Comparison of ENCODE assay signal across 26 cellular contexts in genomic region chr12:520119-520518, GRCh38.
"Had no signal": no experiment of that assay in that cellular context is flagged by ENCODE, and none has a peak within 500 bp of the region (broad histone marks: within the 10 kb centered on the region; RNA-seq: fewer than 3 reads in every experiment).

No MANE protein-coding gene starts in this region.

- H3K4me3 Mint-ChIP-seq: naive thymus-derived CD4-positive, alpha-beta T cell; nephron; stimulated activated effector memory CD8-positive, alpha-beta T cell treated with anti-CD3 and anti-CD28 coated beads, Interleukin-12 subunit alpha, Interleukin-12 subunit beta, amount 100 ng/mL, for 72 hours; stimulated activated naive B cell treated with anti-CD40 and anti-IgM and Interleukin-4, amounts not matched to agents 10 μg/mL and 1 μg/mL and 100 μg/mL, for 72 hours; stimulated activated naive CD8-positive, alpha-beta T cell treated with anti-CD3 and anti-CD28 coated beads, Interleukin-15, Interleukin-2, amounts not matched to agents 100 ng/mL and 50 ng/mL, for 24 hours; type B pancreatic cell had no signal

- H3K4me3 ChIP-seq: pancreas, psoas muscle, right lobe of liver, sigmoid colon, stomach, thoracic aorta, thyroid gland, tibial nerve, upper lobe of right lung, uterus had no signal

- H3K27me3 ChIP-seq: pancreas, right lobe of liver, thyroid gland, tibial nerve, uterus had no signal

- H3K4me1 ChIP-seq: pancreas, psoas muscle, right lobe of liver, sigmoid colon, thyroid gland, upper lobe of right lung, uterus had no signal

- H3K9me3 Mint-ChIP-seq: naive thymus-derived CD4-positive, alpha-beta T cell; nephron; stimulated activated effector memory CD8-positive, alpha-beta T cell treated with anti-CD3 and anti-CD28 coated beads, Interleukin-12 subunit alpha, Interleukin-12 subunit beta, amount 100 ng/mL, for 72 hours; stimulated activated naive B cell treated with anti-CD40 and anti-IgM and Interleukin-4, amounts not matched to agents 10 μg/mL and 1 μg/mL and 100 μg/mL, for 72 hours; stimulated activated naive CD8-positive, alpha-beta T cell treated with anti-CD3 and anti-CD28 coated beads, Interleukin-15, Interleukin-2, amounts not matched to agents 100 ng/mL and 50 ng/mL, for 24 hours had no signal

- ATAC-seq: naive thymus-derived CD4-positive, alpha-beta T cell; psoas muscle; right cardiac atrium; right lobe of liver; stimulated activated effector memory CD8-positive, alpha-beta T cell treated with anti-CD3 and anti-CD28 coated beads, Interleukin-12 subunit alpha, Interleukin-12 subunit beta, amount 100 ng/mL, for 72 hours; stimulated activated naive B cell treated with anti-CD40 and anti-IgM and Interleukin-4, amounts not matched to agents 10 μg/mL and 1 μg/mL and 100 μg/mL, for 72 hours; upper lobe of right lung had no signal

- H3K27me3 Mint-ChIP-seq: progenitor cell of endocrine pancreas had no signal

- DNase-seq: naive thymus-derived CD4-positive, alpha-beta T cell; nucleus accumbens; pancreas; psoas muscle; right cardiac atrium; right lobe of liver; sigmoid colon; small intestine; stimulated activated CD4-positive, alpha-beta T cell treated with anti-CD3 and anti-CD28 coated beads, Interleukin-15, amount 100 ng/mL, for 24 hours; stimulated activated CD4-positive, alpha-beta T cell treated with anti-CD3 and anti-CD28 coated beads, Interleukin-2, amount 100 ng/mL, for 24 hours; stimulated activated CD4-positive, alpha-beta T cell treated with anti-CD3 and anti-CD28 coated beads, Interleukin-2, amount 100 ng/mL, for 48 hours; stimulated activated CD4-positive, alpha-beta T cell treated with anti-CD3 and anti-CD28 coated beads, Interleukin-4, amount 100 ng/mL, for 24 hours; stimulated activated naive B cell treated with anti-CD40 and anti-IgM and Interleukin-4, amounts not matched to agents 10 μg/mL and 1 μg/mL and 100 μg/mL, for 72 hours; stimulated activated naive CD4-positive, alpha-beta T cell treated with Interleukin-2 at 50 U/mL for 16 hours; stomach; thyroid gland; upper lobe of right lung; uterus had no signal

- H3K36me3 ChIP-seq: neutrophil, pancreas, right lobe of liver, sigmoid colon, stomach, thoracic aorta, thyroid gland, tibial nerve, upper lobe of right lung, uterus had no signal

- H3K36me3 Mint-ChIP-seq: naive thymus-derived CD4-positive, alpha-beta T cell; stimulated activated effector memory CD8-positive, alpha-beta T cell treated with anti-CD3 and anti-CD28 coated beads, Interleukin-12 subunit alpha, Interleukin-12 subunit beta, amount 100 ng/mL, for 72 hours; stimulated activated naive B cell treated with anti-CD40 and anti-IgM and Interleukin-4, amounts not matched to agents 10 μg/mL and 1 μg/mL and 100 μg/mL, for 72 hours had no signal

- H3K9me3 ChIP-seq: neutrophil, pancreas, psoas muscle, right lobe of liver, sigmoid colon, stomach, thoracic aorta, thyroid gland, tibial nerve, upper lobe of right lung, uterus had no signal

- H3K4me1 Mint-ChIP-seq: naive thymus-derived CD4-positive, alpha-beta T cell; stimulated activated effector memory CD8-positive, alpha-beta T cell treated with anti-CD3 and anti-CD28 coated beads, Interleukin-12 subunit alpha, Interleukin-12 subunit beta, amount 100 ng/mL, for 72 hours; stimulated activated naive B cell treated with anti-CD40 and anti-IgM and Interleukin-4, amounts not matched to agents 10 μg/mL and 1 μg/mL and 100 μg/mL, for 72 hours had no signal

- H3K27ac Mint-ChIP-seq: naive thymus-derived CD4-positive, alpha-beta T cell; nephron; progenitor cell of endocrine pancreas; stimulated activated effector memory CD8-positive, alpha-beta T cell treated with anti-CD3 and anti-CD28 coated beads, Interleukin-12 subunit alpha, Interleukin-12 subunit beta, amount 100 ng/mL, for 72 hours; stimulated activated naive B cell treated with anti-CD40 and anti-IgM and Interleukin-4, amounts not matched to agents 10 μg/mL and 1 μg/mL and 100 μg/mL, for 72 hours; stimulated activated naive CD8-positive, alpha-beta T cell treated with anti-CD3 and anti-CD28 coated beads, Interleukin-15, Interleukin-2, amounts not matched to agents 100 ng/mL and 50 ng/mL, for 24 hours; type B pancreatic cell had no signal

- H3K27ac ChIP-seq: neutrophil, pancreas, psoas muscle, right lobe of liver, sigmoid colon, stomach, thoracic aorta, thyroid gland, upper lobe of right lung, uterus had no signal
